In genomic region chr10:22252286-22252800, GRCh38 we compare ENCODE assay signal across 8 cellular contexts. TPM values are rescaled to one million over a fixed set of nuclear protein-coding genes. Genes with fewer than 3 reads are reported as not detected.
DNase-seq lines count a peak whose midpoint lies in the region; ATAC-seq and TF ChIP-seq lines count a peak whose summit lies in the region.

No MANE protein-coding gene starts in this region.

- no peaks in the 10 kb centered on the region for H3K9me3 Mint-ChIP-seq in activated CD4-positive, alpha-beta memory T cell treated with anti-CD3 and anti-CD28 coated beads, Interleukin-2, amount 10 ng/mL, durations not matched to agents 7 days and 5 days
- no peaks in the 10 kb centered on the region for H3K9me3 Mint-ChIP-seq in endothelial cell (ENCODE audit: unreplicated experiment)

- intact Hi-C loops in mucosa of descending colon (cut with DNase I, micrococcal nuclease), result loop anchor here in 1 of 2 donors (5.0 kb wide), 1 partner anchor 70 kb away; the partner anchor contains the start of gene BMI1

- H3K4me1 Mint-ChIP-seq in activated CD4-positive, alpha-beta memory T cell treated with anti-CD3 and anti-CD28 coated beads, Interleukin-2, amount 10 ng/mL, durations not matched to agents 7 days and 5 days, result peaks cover 39% of the 10 kb centered on the region
- peaks cover 3% of the 10 kb centered on the region for H3K4me1 Mint-ChIP-seq in endothelial cell (ENCODE audit: unreplicated experiment)

- peak overlapping the region; percentile 66 to 99 (median 88) for H3K4me2 ChIP-seq in BLaER1 treated with 17β-estradiol and CSF1 and Interleukin-3, amounts not matched to agents 10 nM and 100 nM

- H3K27ac Mint-ChIP-seq in activated CD4-positive, alpha-beta memory T cell treated with anti-CD3 and anti-CD28 coated beads, Interleukin-2, amount 10 ng/mL, durations not matched to agents 7 days and 5 days, result peak overlapping the region; percentile 97
- H3K27ac Mint-ChIP-seq in endothelial cell (ENCODE audit: unreplicated experiment), result peak overlapping the region; percentile 98

- H3K9ac ChIP-seq in BLaER1 treated with 17β-estradiol and CSF1 and Interleukin-3, amounts not matched to agents 10 nM and 100 nM, result peak overlapping the region in 6 of 11 experiments; percentile 3 to 83 (median 59); a peak in 9 of 22 replicates

- no peaks in the 10 kb centered on the region for H3K36me3 ChIP-seq in BLaER1 treated with 17β-estradiol and CSF1 and Interleukin-3, amounts not matched to agents 10 nM and 100 nM
- no peaks in the 10 kb centered on the region for H3K36me3 ChIP-seq in mucosa of descending colon (ENCODE audit: low read depth)

- H3K27ac ChIP-seq in BLaER1 treated with 17β-estradiol and CSF1 and Interleukin-3, amounts not matched to agents 10 nM and 100 nM, result peak overlapping the region in 4 of 11 experiments; percentile 27 to 66 (median 63); a peak in 8 of 22 replicates

- peaks cover 11% of the 10 kb centered on the region for H3K36me3 Mint-ChIP-seq in activated CD4-positive, alpha-beta memory T cell treated with anti-CD3 and anti-CD28 coated beads, Interleukin-2, amount 10 ng/mL, durations not matched to agents 7 days and 5 days (ENCODE audit: low read depth)
- H3K36me3 Mint-ChIP-seq in endothelial cell (ENCODE audit: low read depth, unreplicated experiment), result no peaks in the 10 kb centered on the region

- CTCF ChIA-PET in activated CD4-positive, alpha-beta memory T cell treated with anti-CD3 and anti-CD28 coated beads, Interleukin-2, amount 10 ng/mL, durations not matched to agents 7 days and 5 days (lab: Charles Lee), result no interaction called here

- ATAC-seq in GM19372 (IDR thresholded peaks at IDR 0.05; ENCODE audit: low read depth, unreplicated experiment) (peak; percentile 50), HG03469 (IDR thresholded peaks at IDR 0.05; ENCODE audit: unreplicated experiment) (peak; percentile 45), mucosa of descending colon (peak; percentile 76)

- no peaks in the 10 kb centered on the region for H3K9me3 ChIP-seq in BLaER1 treated with 17β-estradiol and CSF1 and Interleukin-3, amounts not matched to agents 10 nM and 100 nM (replicated peaks in 1 of 11)
- H3K9me3 ChIP-seq in mucosa of descending colon, result no peaks in the 10 kb centered on the region

- H4K20me1 ChIP-seq in BLaER1 treated with 17β-estradiol and CSF1 and Interleukin-3, amounts not matched to agents 10 nM and 100 nM, result peaks cover 0 to 63% (median 29%) of the 10 kb centered on the region in 11 experiments; a peak in 18 of 22 replicates

- POLR2A ChIA-PET in activated CD4-positive, alpha-beta memory T cell treated with anti-CD3 and anti-CD28 coated beads, Interleukin-2, amount 10 ng/mL, durations not matched to agents 7 days and 5 days (lab: Charles Lee), result interaction anchor here (0.5 to 3.6 kb wide), 11 partner anchors 20 to 656 kb away, joined by 3 to 32 read pairs (median 7); partner anchors contain the start of genes COMMD3 and DNAJC1

- peaks cover 10% of the 10 kb centered on the region for H3K27me3 Mint-ChIP-seq in activated CD4-positive, alpha-beta memory T cell treated with anti-CD3 and anti-CD28 coated beads, Interleukin-2, amount 10 ng/mL, durations not matched to agents 7 days and 5 days
- H3K27me3 Mint-ChIP-seq in endothelial cell (ENCODE audit: unreplicated experiment), result peaks cover 4% of the 10 kb centered on the region

- peak overlapping the region; percentile 27 to 76 (median 58) for H3K4me3 ChIP-seq in BLaER1 treated with 17β-estradiol and CSF1 and Interleukin-3, amounts not matched to agents 10 nM and 100 nM
- peak overlapping the region; percentile 29 for H3K4me3 ChIP-seq in mucosa of descending colon

- peak overlapping the region; percentile 88 for H3K4me3 Mint-ChIP-seq in activated CD4-positive, alpha-beta memory T cell treated with anti-CD3 and anti-CD28 coated beads, Interleukin-2, amount 10 ng/mL, durations not matched to agents 7 days and 5 days
- peak overlapping the region; percentile 98 for H3K4me3 Mint-ChIP-seq in endothelial cell (ENCODE audit: unreplicated experiment)

- peak; percentile 49 for DNase-seq in activated CD4-positive, alpha-beta memory T cell treated with anti-CD3 and anti-CD28 coated beads, Interleukin-2, amount 10 ng/mL, durations not matched to agents 7 days and 5 days
- peak; percentile 41 for DNase-seq in endothelial cell (ENCODE audit: low spot score)
- DNase-seq in mucosa of descending colon, result peak; percentile 36 to 62 (median 58)
- peak; percentile 27 to 51 for DNase-seq in stimulated activated CD8-positive, alpha-beta memory T cell treated with anti-CD3 and anti-CD28 coated beads, Interleukin-7, amount 100 ng/mL, for 4 hours (ENCODE audit: low read depth in 2 of 2)
- no peak for DNase-seq in NCI-H1092 treated with DMSO at 0.1 percent for 48 hours (lab: John Stamatoyannopoulos, UW)

- peaks cover 14 to 24% (median 17%) of the 10 kb centered on the region in 10 experiments; a peak in 19 of 20 replicates for H3K4me1 ChIP-seq in BLaER1 treated with 17β-estradiol and CSF1 and Interleukin-3, amounts not matched to agents 10 nM and 100 nM
- H3K4me1 ChIP-seq in mucosa of descending colon (ENCODE audit: low read depth), result peaks cover 5% of the 10 kb centered on the region

- TF ChIP-seq CTCF in endothelial cell (IDR thresholded peaks at IDR 0.05; ENCODE audit: unreplicated experiment), result no peak
- TF ChIP-seq CTCF in mucosa of descending colon (IDR thresholded peaks at IDR 0.05), result no peak

- H3K27me3 ChIP-seq in BLaER1 treated with 17β-estradiol and CSF1 and Interleukin-3, amounts not matched to agents 10 nM and 100 nM, result peaks cover 95 to 100% (median 98%) of the 10 kb centered on the region in 11 experiments

RNA-seq across cellular contexts. Expression of gene EBLN1, which starts 34.5 kb away (rescaled TPM):
- not detected for total RNA-seq in activated CD4-positive, alpha-beta memory T cell treated with anti-CD3 and anti-CD28 coated beads, Interleukin-2, amount 10 ng/mL, durations not matched to agents 7 days and 5 days
- total RNA-seq in endothelial cell (ENCODE audit: unreplicated experiment), result not detected
- total RNA-seq in mucosa of descending colon, result not detected
